24 cellular contexts compared by ENCODE assay signal in the genomic region with DNA sequence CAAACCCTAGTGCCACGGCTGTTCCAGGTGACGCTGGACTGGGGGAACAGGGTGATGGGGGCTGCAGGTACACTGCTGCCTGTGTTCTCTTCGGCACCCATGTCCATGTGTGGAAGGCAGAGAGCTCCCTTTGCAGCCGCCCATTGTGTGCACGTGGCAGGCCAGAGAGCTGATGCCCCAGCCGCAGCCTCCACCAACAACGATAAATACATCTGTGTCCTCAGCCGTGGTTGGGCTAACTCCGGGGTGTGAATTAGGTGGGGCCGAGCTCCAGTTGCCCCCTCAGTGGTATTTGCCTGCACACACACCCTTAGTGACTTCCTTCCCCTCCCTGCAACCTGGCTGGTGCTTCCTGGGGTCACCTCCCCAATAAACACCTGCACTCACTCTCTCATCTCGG.
"Had no signal": no experiment of that assay in that cellular context is flagged by ENCODE, and none has a peak within 500 bp of the region (broad histone marks: within the 10 kb centered on the region; RNA-seq: fewer than 3 reads in every experiment).

No MANE protein-coding gene starts in this region.

- H3K27ac Mint-ChIP-seq: activated CD8-positive, alpha-beta T cell treated with anti-CD3 and anti-CD28 coated beads, Interleukin-2, amount 10 ng/mL, durations not matched to agents 7 days and 5 days; activated naive CD4-positive, alpha-beta T cell treated with anti-CD3 and anti-CD28 coated beads, Interleukin-2, amount 50 U/mL, for 24 hours; T-helper 1 cell treated with Interleukin-12 subunit alpha and Interleukin-12 subunit beta and Interleukin-4 antibody, amounts not matched to agents 30 μg/mL and 1 μg/mL, for 36 hours had no signal

- ATAC-seq: activated CD8-positive, alpha-beta T cell treated with anti-CD3 and anti-CD28 coated beads, Interleukin-2, amount 10 ng/mL, durations not matched to agents 7 days and 5 days; WTC11 had no signal

- H3K27ac ChIP-seq: PC-9 had no signal

- H3K36me3 Mint-ChIP-seq: activated naive CD4-positive, alpha-beta T cell treated with anti-CD3 and anti-CD28 coated beads, Interleukin-2, amount 50 U/mL, for 24 hours; WTC11 had no signal

- DNase-seq: activated CD4-positive, alpha-beta T cell treated with anti-CD3 and anti-CD28 coated beads for 48 hours; activated CD4-positive, alpha-beta T cell treated with anti-CD3 and anti-CD28 coated beads, Interleukin-2, amount 50 U/mL, for 4 hours; activated CD4-positive, CD25-positive, alpha-beta regulatory T cell treated with anti-CD3 and anti-CD28 coated beads, Interleukin-2, amount 50 U/mL, for 72 hours; activated CD8-positive, alpha-beta memory T cell treated with anti-CD3 and anti-CD28 coated beads, Interleukin-2, amount 50 U/mL, for 48 hours; activated CD8-positive, alpha-beta T cell treated with anti-CD3 and anti-CD28 coated beads, Interleukin-2, amount 10 ng/mL, durations not matched to agents 7 days and 5 days; activated effector memory CD4-positive, alpha-beta T cell treated with Interleukin-2 at 50 U/mL for 16 hours; activated naive CD4-positive, alpha-beta T cell; activated T-cell treated with anti-CD3 and anti-CD28 coated beads, Interleukin-2, amount 50 U/mL, for 1 hour; aorta; central memory CD4-positive, alpha-beta T cell; Karpas-422; MM.1S; NCI-H1105; NCI-H1436; NCI-H187; NCI-H2081; NCI-H510A treated with DMSO at 0.1 percent for 48 hours; NCI-H69; NK-92 treated with Interleukin-12 subunit alpha and Interleukin-12 subunit beta, amount 100 ng/mL, for 24 hours; PC-9; SHP77 treated with DMSO at 0.1 percent for 48 hours had no signal

- H2AFZ ChIP-seq: PC-9 had no signal

- H3K9me3 Mint-ChIP-seq: activated naive CD4-positive, alpha-beta T cell treated with anti-CD3 and anti-CD28 coated beads, Interleukin-2, amount 50 U/mL, for 24 hours; T-helper 1 cell treated with Interleukin-12 subunit alpha and Interleukin-12 subunit beta and Interleukin-4 antibody, amounts not matched to agents 30 μg/mL and 1 μg/mL, for 36 hours; WTC11 had no signal

- H3K27me3 Mint-ChIP-seq: activated naive CD4-positive, alpha-beta T cell treated with anti-CD3 and anti-CD28 coated beads, Interleukin-2, amount 50 U/mL, for 24 hours had no signal

- H3K4me3 Mint-ChIP-seq: activated CD8-positive, alpha-beta T cell treated with anti-CD3 and anti-CD28 coated beads, Interleukin-2, amount 10 ng/mL, durations not matched to agents 7 days and 5 days; activated naive CD4-positive, alpha-beta T cell treated with anti-CD3 and anti-CD28 coated beads, Interleukin-2, amount 50 U/mL, for 24 hours; T-helper 1 cell treated with Interleukin-12 subunit alpha and Interleukin-12 subunit beta and Interleukin-4 antibody, amounts not matched to agents 30 μg/mL and 1 μg/mL, for 36 hours; WTC11 had no signal

- H3K4me1 Mint-ChIP-seq: activated naive CD4-positive, alpha-beta T cell treated with anti-CD3 and anti-CD28 coated beads, Interleukin-2, amount 50 U/mL, for 24 hours had no signal

- H3K4me2 ChIP-seq: PC-9 had no signal

- H3K4me3 ChIP-seq: PC-9 had no signal
